In genomic region chr9:82961504-82962125, GRCh38 we compare ENCODE assay signal across 8 cellular contexts.
DNase-seq lines count a peak whose midpoint lies in the region; ATAC-seq, FAIRE-seq and TF ChIP-seq lines count a peak whose summit lies in the region.

No MANE protein-coding gene starts in this region.

- H3K36me3 ChIP-seq in Karpas-422 (ENCODE audit: insufficient read depth, low read length) (no peaks in the 10 kb centered on the region), OCI-LY3 (replicated peaks; ENCODE audit: low read depth, low read length) (no peaks in the 10 kb centered on the region)

- H3K27me3 Mint-ChIP-seq in activated naive CD8-positive, alpha-beta T cell treated with anti-CD3 and anti-CD28 coated beads, Interleukin-2, amount 50 U/mL, for 24 hours: no peaks in the 10 kb centered on the region

- no peaks in the 10 kb centered on the region for H3K27me3 ChIP-seq in Karpas-422 (ENCODE audit: low read length)
- no peaks in the 10 kb centered on the region; the same call in 1 of the 2 replicates for H3K27me3 ChIP-seq in OCI-LY3 (ENCODE audit: low read depth, low read length)

- H3K36me3 Mint-ChIP-seq in activated naive CD8-positive, alpha-beta T cell treated with anti-CD3 and anti-CD28 coated beads, Interleukin-2, amount 50 U/mL, for 24 hours (ENCODE audit: low read depth): no peaks in the 10 kb centered on the region

- no peak overlapping the region for H3K27ac Mint-ChIP-seq in activated naive CD8-positive, alpha-beta T cell treated with anti-CD3 and anti-CD28 coated beads, Interleukin-2, amount 50 U/mL, for 24 hours

- no peaks in the 10 kb centered on the region for H3K9me3 Mint-ChIP-seq in activated naive CD8-positive, alpha-beta T cell treated with anti-CD3 and anti-CD28 coated beads, Interleukin-2, amount 50 U/mL, for 24 hours

- H3K4me1 ChIP-seq in Karpas-422 (ENCODE audit: low read length) (no peaks in the 10 kb centered on the region), OCI-LY3 (ENCODE audit: low read length) (no peaks in the 10 kb centered on the region)

- H3K4me3 Mint-ChIP-seq in activated naive CD8-positive, alpha-beta T cell treated with anti-CD3 and anti-CD28 coated beads, Interleukin-2, amount 50 U/mL, for 24 hours: no peak overlapping the region

- H3K4me3 ChIP-seq in GM12875 (ENCODE audit: low read depth, low read length): no peak overlapping the region
- H3K4me3 ChIP-seq in Karpas-422 (ENCODE audit: low read length): no peak overlapping the region
- H3K4me3 ChIP-seq in OCI-LY3 (ENCODE audit: low read length): no peak overlapping the region
- no peak overlapping the region for H3K4me3 ChIP-seq in retinal pigment epithelial cell (ENCODE audit: low read length)

- H3K4me1 Mint-ChIP-seq in activated naive CD8-positive, alpha-beta T cell treated with anti-CD3 and anti-CD28 coated beads, Interleukin-2, amount 50 U/mL, for 24 hours: no peaks in the 10 kb centered on the region

- H3K9me2 ChIP-seq in Karpas-422 (replicated peaks; ENCODE audit: insufficient read depth, low read length): no peaks in the 10 kb centered on the region

- FAIRE-seq in H54 (lab: Jason Lieb, UNC): peak; percentile 96

- TF ChIP-seq CTCF in GM12875 (IDR thresholded peaks at IDR 0.05; ENCODE audit: borderline replicate concordance, insufficient read depth, low read depth, low read length) (peak; percentile 69), OCI-LY3 (IDR thresholded peaks at IDR 0.05; ENCODE audit: low read depth, low read length) (peak; percentile 91), retinal pigment epithelial cell (conservative IDR thresholded peaks at IDR 0.05; ENCODE audit: low read depth, low read length) (peak; percentile 88)

- H3K79me2 ChIP-seq in Karpas-422 (ENCODE audit: low read length) (no peaks in the 10 kb centered on the region), OCI-LY3 (ENCODE audit: low read length) (no peaks in the 10 kb centered on the region)

- TF ChIP-seq POLR2A in H54 (IDR thresholded peaks at IDR 0.05; ENCODE audit: low read depth, low read length): no peak

- no peaks in the 10 kb centered on the region for H3K9me3 ChIP-seq in Karpas-422 (ENCODE audit: low read length)
- H3K9me3 ChIP-seq in OCI-LY3 (ENCODE audit: insufficient read depth, low read length): no peaks in the 10 kb centered on the region

- no peak overlapping the region for H3K4me2 ChIP-seq in Karpas-422 (ENCODE audit: low read depth, low read length, poor library complexity, severe bottlenecking)
- H3K4me2 ChIP-seq in OCI-LY3 (ENCODE audit: low read length): no peak overlapping the region

- H3K27ac ChIP-seq in Karpas-422 (ENCODE audit: low read length) (no peak overlapping the region), OCI-LY3 (ENCODE audit: low read length) (no peak overlapping the region)

- DNase-seq in H54 (ENCODE audit: insufficient read length, low spot score) (peak; percentile 49), Karpas-422 (peak; percentile 93), left ventricle myocardium superior (peak; percentile 54), retinal pigment epithelial cell (ENCODE audit: low read depth) (peak; percentile 62)
- DNase-seq in activated naive CD8-positive, alpha-beta T cell treated with anti-CD3 and anti-CD28 coated beads, Interleukin-2, amount 50 U/mL, for 24 hours: peak; percentile 57
- DNase-seq in activated effector memory CD4-positive, alpha-beta T cell treated with Interleukin-2 at 50 U/mL for 16 hours: no peak

- H3K9ac ChIP-seq in Karpas-422 (ENCODE audit: low read length) (no peak overlapping the region), OCI-LY3 (ENCODE audit: low read length) (no peak overlapping the region)

- ATAC-seq in activated naive CD8-positive, alpha-beta T cell treated with anti-CD3 and anti-CD28 coated beads, Interleukin-2, amount 50 U/mL, for 24 hours: no peak
- peak; percentile 86 for ATAC-seq in left ventricle myocardium superior

- H4K20me1 ChIP-seq in Karpas-422 (ENCODE audit: insufficient read depth, low read depth, low read length) (no peaks in the 10 kb centered on the region), OCI-LY3 (ENCODE audit: insufficient read depth, low read length) (no peaks in the 10 kb centered on the region)

- intact Hi-C loops in left ventricle myocardium superior (cut with micrococcal nuclease): no loop called here

- no peak overlapping the region for H2AFZ ChIP-seq in Karpas-422 (ENCODE audit: low read length)
- H2AFZ ChIP-seq in OCI-LY3 (ENCODE audit: low read depth, low read length): no peak overlapping the region
